Comparison of ENCODE assay signal across 1 cellular context in genomic region chr3:172153335-172153861, GRCh38.
TF ChIP-seq lines count a peak whose summit lies in the region.

No MANE protein-coding gene starts in this region.

TF ChIP-seq in HepG2, 621 proteins besides CTCF, POLR2A, EP300 and RAD21 (continued from another document):
- TF ChIP-seq ZFX (CRISPR knock-in tag; IDR thresholded peaks at IDR 0.05; ENCODE audit: low read depth) (0 out of 2 replicates have a peak, but pooled peaks have one; percentile 29), MAX (IDR thresholded peaks at IDR 0.05) (no peak), RBM22 (optimal IDR thresholded peaks at IDR 0.05; ENCODE audit: low read length) (peak; percentile 93)
TF ChIP-seq in HepG2: peak in this region for 9.
